ENCODE assay signal across 10 cellular contexts in genomic region chr7:55129409-55130078, GRCh38.
DNase-seq lines count a peak whose midpoint lies in the region; ATAC-seq and TF ChIP-seq lines count a peak whose summit lies in the region.
"Had no signal": no experiment of that assay in that cellular context is flagged by ENCODE, and none has a peak within 500 bp of the region (broad histone marks: within the 10 kb centered on the region; RNA-seq: fewer than 3 reads in every experiment).

No MANE protein-coding gene starts in this region.

- no peak overlapping the region for H4K8ac ChIP-seq in trophoblast cell (ENCODE audit: low read depth, low read length)

- TF ChIP-seq POLR2A in esophagus muscularis mucosa (IDR thresholded peaks at IDR 0.05; ENCODE audit: low read depth) = no peak

- no peak overlapping the region for H3K4me2 ChIP-seq in trophoblast cell (ENCODE audit: low read length)

- no peak overlapping the region for H3K18ac ChIP-seq in trophoblast cell (ENCODE audit: low read length)

- H2BK12ac ChIP-seq in trophoblast cell (ENCODE audit: low read length) = no peak overlapping the region

- H4K12ac ChIP-seq in trophoblast cell (ENCODE audit: low read depth, low read length) = no peak overlapping the region

- no peak overlapping the region for H3K14ac ChIP-seq in trophoblast cell (ENCODE audit: low read length)

- H3K9ac ChIP-seq in trophoblast cell (ENCODE audit: low read length) = no peak overlapping the region

- no peak overlapping the region for H2BK5ac ChIP-seq in trophoblast cell (ENCODE audit: low read depth, low read length, poor library complexity)

- intact Hi-C loops in esophagus muscularis mucosa (cut with DNase I) = loop anchor here (5.0 kb wide), 1 partner anchor 42 kb away; no protein-coding TSS in a partner anchor
- intact Hi-C loops in CD4-positive, alpha-beta T cell (cut with DNase I, micrococcal nuclease) = no loop called here

- TF ChIP-seq EP300 in esophagus muscularis mucosa (IDR thresholded peaks at IDR 0.05) = no peak

- H3K27me3 Mint-ChIP-seq in CD4-positive, alpha-beta T cell = peaks cover 10% of the 10 kb centered on the region

- no peaks in the 10 kb centered on the region for H3K9me3 Mint-ChIP-seq in CD4-positive, alpha-beta T cell

- H3K79me2 ChIP-seq in trophoblast cell (ENCODE audit: control insufficient read depth, insufficient read depth, low read length, poor library complexity) = no peaks in the 10 kb centered on the region

- 66% methylated on average over 4 of the region's 4 CpGs for WGBS in esophagus muscularis mucosa
- WGBS in trophoblast cell (ENCODE audit: extremely low coverage, insufficient coverage, insufficient read length) = no CpG with 5 or more reads among the region's 4 CpGs

- no peaks in the 10 kb centered on the region for H3K36me3 Mint-ChIP-seq in CD4-positive, alpha-beta T cell (ENCODE audit: low read depth)

- H3K27ac ChIP-seq in RWPE2 (ENCODE audit: poor library complexity, severe bottlenecking) (peak overlapping the region; percentile 99), esophagus muscularis mucosa (replicated peaks in 1 of 4) (peak overlapping the region; percentile 87 to 94 (median 90)), trophoblast cell (ENCODE audit: low read depth, low read length) (peak overlapping the region; percentile 62)
- H3K27ac ChIP-seq in CD4-positive, alpha-beta T cell (ENCODE audit: low read depth, low read length) = no peak overlapping the region

- H3K9me3 ChIP-seq in RWPE2 (ENCODE audit: severe bottlenecking) (no peaks in the 10 kb centered on the region), esophagus muscularis mucosa (no peaks in the 10 kb centered on the region), trophoblast cell (ENCODE audit: insufficient read depth, low read depth, low read length) (no peaks in the 10 kb centered on the region)
- no peaks in the 10 kb centered on the region for H3K9me3 ChIP-seq in CD4-positive, alpha-beta T cell (ENCODE audit: control insufficient read depth, low read length)

- POLR2A ChIA-PET in CD4-positive, alpha-beta T cell (lab: Charles Lee) = no interaction called here

- H3K4ac ChIP-seq in trophoblast cell (ENCODE audit: low read depth, low read length) = no peak overlapping the region

- DNase-seq in EH (ENCODE audit: low read depth) (peak; percentile 82), RWPE2 (ENCODE audit: low spot score) (no peak), esophagus muscularis mucosa (ENCODE audit: extremely low spot score) (no peak), trophoblast cell (peak; percentile 49 to 73), SKM-1 treated with dmso at 0.1 percent for 144 hours (lab: John Stamatoyannopoulos, UW; ENCODE audit: unreplicated experiment) (no peak), DMS 273 (lab: John Stamatoyannopoulos, UW; ENCODE audit: unreplicated experiment) (no peak)
- DNase-seq in CD4-positive, alpha-beta T cell = no peak
- DNase-seq: activated naive CD4-positive, alpha-beta T cell treated with anti-CD3 and anti-CD28 coated beads, Interleukin-2, amount 50 U/mL, for 16 hours; NCI-H2029 had no signal

- H3K27me3 ChIP-seq in RWPE2 (ENCODE audit: insufficient read depth, poor library complexity, severe bottlenecking) (no peaks in the 10 kb centered on the region), esophagus muscularis mucosa (no peaks in the 10 kb centered on the region), trophoblast cell (ENCODE audit: insufficient read depth, low read length) (no peaks in the 10 kb centered on the region)
- peaks cover 7% of the 10 kb centered on the region for H3K27me3 ChIP-seq in CD4-positive, alpha-beta T cell (ENCODE audit: control insufficient read depth, insufficient read depth, low read length)

- no peak overlapping the region for H2AFZ ChIP-seq in trophoblast cell (ENCODE audit: insufficient read depth, low read length, poor library complexity)

- TF ChIP-seq CTCF in RWPE2 (IDR thresholded peaks at IDR 0.05; ENCODE audit: poor library complexity, severe bottlenecking) (no peak), esophagus muscularis mucosa (IDR thresholded peaks at IDR 0.05) (no peak)
- TF ChIP-seq CTCF in CD4-positive, alpha-beta T cell (IDR thresholded peaks at IDR 0.05) = no peak

- H3K4me3 Mint-ChIP-seq in CD4-positive, alpha-beta T cell = no peak overlapping the region

- CTCF ChIA-PET in CD4-positive, alpha-beta T cell (lab: Charles Lee) = no interaction called here

- H3K4me1 Mint-ChIP-seq in CD4-positive, alpha-beta T cell (ENCODE audit: low read depth) = no peaks in the 10 kb centered on the region

- H4K91ac ChIP-seq in trophoblast cell (ENCODE audit: low read depth, low read length) = no peak overlapping the region

- H3K4me1 ChIP-seq in RWPE2 (ENCODE audit: insufficient read depth, poor library complexity, severe bottlenecking) (peaks cover 90% of the 10 kb centered on the region), esophagus muscularis mucosa (peaks cover 90 to 100% (median 99%) of the 10 kb centered on the region in 4 donors), trophoblast cell (ENCODE audit: control insufficient read depth in 1 of 2, insufficient read depth in 2 of 2, low read length in 2 of 2) (peaks cover 32 to 37% of the 10 kb centered on the region in 2 experiments)

- H2AK5ac ChIP-seq in trophoblast cell (ENCODE audit: low read length) = no peak overlapping the region

- no peak overlapping the region for H3K23ac ChIP-seq in trophoblast cell (ENCODE audit: low read length)

- no peak overlapping the region for H2BK120ac ChIP-seq in trophoblast cell (ENCODE audit: insufficient read depth, low read length, poor library complexity)

- peaks cover 15% of the 10 kb centered on the region for H3K79me1 ChIP-seq in trophoblast cell (ENCODE audit: low read length)

- H3K36me3 ChIP-seq in RWPE2 (ENCODE audit: low read depth) = peaks cover 47% of the 10 kb centered on the region
- no peaks in the 10 kb centered on the region for H3K36me3 ChIP-seq in esophagus muscularis mucosa
- H3K36me3 ChIP-seq in trophoblast cell (ENCODE audit: control insufficient read depth in 1 of 2, insufficient read depth in 2 of 2, low read length in 2 of 2) = peaks cover 0 to under 1% of the 10 kb centered on the region in 2 experiments

- no peak overlapping the region for H3K4me3 ChIP-seq in RWPE2 (ENCODE audit: severe bottlenecking)
- H3K4me3 ChIP-seq in esophagus muscularis mucosa = no peak overlapping the region
- H3K4me3 ChIP-seq in trophoblast cell (ENCODE audit: low read depth, low read length) = no peak overlapping the region

- no peak overlapping the region for H3K27ac Mint-ChIP-seq in CD4-positive, alpha-beta T cell

- ATAC-seq in RWPE2 (ENCODE audit: low read depth) = peak; percentile 9
- no peak for ATAC-seq in GM21528 (IDR thresholded peaks at IDR 0.05; ENCODE audit: low FRiP score, unreplicated experiment)
- ATAC-seq in CD4-positive, alpha-beta T cell (ENCODE audit: poor library complexity) = no peak

Comparison
In these comparisons a context has a peak if more than half of its experiments do, and no peak if none do; other contexts are left out.
1. DNase-seq: peak in EH (single experiment) and trophoblast cell (2 of 2); none in RWPE2 (single experiment), esophagus muscularis mucosa (single experiment), SKM-1 treated with dmso at 0.1 percent for 144 hours (single experiment), DMS 273 (single experiment) and CD4-positive, alpha-beta T cell (0 of 10).